Comparison of ENCODE assay signal across 21 cellular contexts in genomic region chr5:17907094-17907493, GRCh38.
A peak's percentile ranks its signal among the peaks of the same experiment; 100 is the strongest.
DNase-seq lines count a peak whose midpoint lies in the region; ATAC-seq and TF ChIP-seq lines count a peak whose summit lies in the region.
"Had no signal": no experiment of that assay in that cellular context is flagged by ENCODE, and none has a peak within 500 bp of the region (broad histone marks: within the 10 kb centered on the region; RNA-seq: fewer than 3 reads in every experiment).

No MANE protein-coding gene starts in this region.

- no peak overlapping the region for H4K91ac ChIP-seq in trophoblast cell (ENCODE audit: low read depth, low read length)

- H2AFZ ChIP-seq in trophoblast cell (ENCODE audit: insufficient read depth, low read length, poor library complexity) = no peak overlapping the region

- no peak overlapping the region for H3K27ac Mint-ChIP-seq in activated T-helper 2 cell treated with anti-CD3 and anti-CD28 coated beads, Interferon-gamma antibody, Interleukin-2, Interleukin-4, amounts not matched to agents 10 μg/mL and 5 μg/mL and 100 μg/mL, durations not matched to agents 14 hours and 24 hours and 36 hours
- H3K27ac Mint-ChIP-seq: activated CD4-positive, alpha-beta T cell treated with anti-CD3 and anti-CD28 coated beads for 36 hours; activated naive CD8-positive, alpha-beta T cell treated with anti-CD3 and anti-CD28 coated beads, Interleukin-2, amount 50 U/mL, for 24 hours; activated T-cell treated with anti-CD3 and anti-CD28 coated beads, Interleukin-2, amount 50 U/mL, for 24 hours; CD4-positive, alpha-beta T cell; memory B cell; type B pancreatic cell had no signal

- no CpG with 5 or more reads among the region's 2 CpGs for WGBS in trophoblast cell (ENCODE audit: extremely low coverage, insufficient coverage, insufficient read length)

- H3K4me2 ChIP-seq in trophoblast cell (ENCODE audit: low read length) = no peak overlapping the region

- intact Hi-C loops in activated T-helper 2 cell treated with anti-CD3 and anti-CD28 coated beads, Interferon-gamma antibody, Interleukin-2, Interleukin-4, amounts not matched to agents 10 μg/mL and 5 μg/mL and 100 μg/mL, durations not matched to agents 14 hours and 24 hours and 36 hours (cut with micrococcal nuclease) = no loop called here

- no peak overlapping the region for H3K18ac ChIP-seq in trophoblast cell (ENCODE audit: low read length)

- no peaks in the 10 kb centered on the region for H3K27me3 ChIP-seq in trophoblast cell (ENCODE audit: insufficient read depth, low read length)

- no peak for TF ChIP-seq CTCF in omental fat pad (IDR thresholded peaks at IDR 0.05)

- H3K23ac ChIP-seq in trophoblast cell (ENCODE audit: low read length) = no peak overlapping the region

- no peaks in the 10 kb centered on the region for H3K36me3 Mint-ChIP-seq in activated T-helper 2 cell treated with anti-CD3 and anti-CD28 coated beads, Interferon-gamma antibody, Interleukin-2, Interleukin-4, amounts not matched to agents 10 μg/mL and 5 μg/mL and 100 μg/mL, durations not matched to agents 14 hours and 24 hours and 36 hours (ENCODE audit: low read depth)
- H3K36me3 Mint-ChIP-seq: memory B cell, type B pancreatic cell had no signal

- no peaks in the 10 kb centered on the region for H3K4me1 Mint-ChIP-seq in activated T-helper 2 cell treated with anti-CD3 and anti-CD28 coated beads, Interferon-gamma antibody, Interleukin-2, Interleukin-4, amounts not matched to agents 10 μg/mL and 5 μg/mL and 100 μg/mL, durations not matched to agents 14 hours and 24 hours and 36 hours (ENCODE audit: low read depth)
- H3K4me1 Mint-ChIP-seq: activated CD4-positive, alpha-beta T cell treated with anti-CD3 and anti-CD28 coated beads for 36 hours; activated naive CD8-positive, alpha-beta T cell treated with anti-CD3 and anti-CD28 coated beads, Interleukin-2, amount 50 U/mL, for 24 hours; memory B cell had no signal

- ATAC-seq in GM19397 (IDR thresholded peaks at IDR 0.05; ENCODE audit: unreplicated experiment) = peak; percentile 60
- ATAC-seq in HG02642 (IDR thresholded peaks at IDR 0.05; ENCODE audit: poor library complexity, unreplicated experiment) = peak; percentile 65
- ATAC-seq in HG03460 (IDR thresholded peaks at IDR 0.05; ENCODE audit: unreplicated experiment) = peak; percentile 69
- ATAC-seq in omental fat pad (ENCODE audit: low FRiP score) = no peak
- no peak for ATAC-seq in GM19455 (IDR thresholded peaks at IDR 0.05; ENCODE audit: unreplicated experiment)
- ATAC-seq: activated CD4-positive, alpha-beta T cell treated with anti-CD3 and anti-CD28 coated beads for 36 hours; activated naive CD8-positive, alpha-beta T cell treated with anti-CD3 and anti-CD28 coated beads, Interleukin-2, amount 50 U/mL, for 24 hours; right cardiac atrium had no signal

- peaks cover 25% of the 10 kb centered on the region for H3K9me3 Mint-ChIP-seq in activated T-helper 2 cell treated with anti-CD3 and anti-CD28 coated beads, Interferon-gamma antibody, Interleukin-2, Interleukin-4, amounts not matched to agents 10 μg/mL and 5 μg/mL and 100 μg/mL, durations not matched to agents 14 hours and 24 hours and 36 hours

- no peaks in the 10 kb centered on the region for H3K36me3 ChIP-seq in trophoblast cell (ENCODE audit: control insufficient read depth in 1 of 2, insufficient read depth in 2 of 2, low read length in 2 of 2)

- H3K4me1 ChIP-seq in trophoblast cell (ENCODE audit: control insufficient read depth in 1 of 2, insufficient read depth in 2 of 2, low read length in 2 of 2) = no peaks in the 10 kb centered on the region

- no peak overlapping the region for H3K4ac ChIP-seq in trophoblast cell (ENCODE audit: low read depth, low read length)

- no peaks in the 10 kb centered on the region for H3K79me1 ChIP-seq in trophoblast cell (ENCODE audit: low read length)

- H3K27ac ChIP-seq in trophoblast cell (ENCODE audit: low read depth, low read length) = no peak overlapping the region

- H3K79me2 ChIP-seq in trophoblast cell (ENCODE audit: control insufficient read depth, insufficient read depth, low read length, poor library complexity) = no peaks in the 10 kb centered on the region

- no peak overlapping the region for H2BK12ac ChIP-seq in trophoblast cell (ENCODE audit: low read length)

- DNase-seq in trophoblast cell (no peak), omental fat pad (ENCODE audit: low spot score) (no peak)
- DNase-seq in activated T-helper 2 cell treated with anti-CD3 and anti-CD28 coated beads, Interferon-gamma antibody, Interleukin-2, Interleukin-4, amounts not matched to agents 10 μg/mL and 5 μg/mL and 100 μg/mL, durations not matched to agents 14 hours and 24 hours and 36 hours (ENCODE audit: low spot score) = no peak
- DNase-seq: activated CD4-positive, alpha-beta T cell treated with anti-CD3 and anti-CD28 coated beads for 36 hours; activated naive CD8-positive, alpha-beta T cell treated with anti-CD3 and anti-CD28 coated beads, Interleukin-2, amount 50 U/mL, for 24 hours; activated T-cell treated with anti-CD3 and anti-CD28 coated beads, Interleukin-2, amount 50 U/mL, for 24 hours; CD4-positive, alpha-beta T cell; cerebellar nuclear complex; EL; NCI-H2107; NCI-H748 treated with DMSO at 0.1 percent for 48 hours; right cardiac atrium; RPMI8226; stimulated activated CD4-positive, alpha-beta T cell treated with anti-CD3 and anti-CD28 coated beads, Interleukin-1b, Interleukin-23, amount 100 ng/mL, for 48 hours; T-helper 2 cell had no signal

- H3K4me3 Mint-ChIP-seq in activated T-helper 2 cell treated with anti-CD3 and anti-CD28 coated beads, Interferon-gamma antibody, Interleukin-2, Interleukin-4, amounts not matched to agents 10 μg/mL and 5 μg/mL and 100 μg/mL, durations not matched to agents 14 hours and 24 hours and 36 hours (ENCODE audit: low read depth) = no peak overlapping the region
- H3K4me3 Mint-ChIP-seq: activated CD4-positive, alpha-beta T cell treated with anti-CD3 and anti-CD28 coated beads for 36 hours; activated naive CD8-positive, alpha-beta T cell treated with anti-CD3 and anti-CD28 coated beads, Interleukin-2, amount 50 U/mL, for 24 hours; activated T-cell treated with anti-CD3 and anti-CD28 coated beads, Interleukin-2, amount 50 U/mL, for 24 hours; CD4-positive, alpha-beta T cell; memory B cell; type B pancreatic cell had no signal

- no peaks in the 10 kb centered on the region for H3K27me3 Mint-ChIP-seq in activated T-helper 2 cell treated with anti-CD3 and anti-CD28 coated beads, Interferon-gamma antibody, Interleukin-2, Interleukin-4, amounts not matched to agents 10 μg/mL and 5 μg/mL and 100 μg/mL, durations not matched to agents 14 hours and 24 hours and 36 hours (ENCODE audit: low read depth)
- H3K27me3 Mint-ChIP-seq: activated CD4-positive, alpha-beta T cell treated with anti-CD3 and anti-CD28 coated beads for 36 hours; activated naive CD8-positive, alpha-beta T cell treated with anti-CD3 and anti-CD28 coated beads, Interleukin-2, amount 50 U/mL, for 24 hours; activated T-cell treated with anti-CD3 and anti-CD28 coated beads, Interleukin-2, amount 50 U/mL, for 24 hours; CD4-positive, alpha-beta T cell; type B pancreatic cell had no signal

- no peak overlapping the region for H2BK5ac ChIP-seq in trophoblast cell (ENCODE audit: low read depth, low read length, poor library complexity)

- peak overlapping the region; percentile 20 for H3K9ac ChIP-seq in trophoblast cell (ENCODE audit: low read length)

- H3K4me3 ChIP-seq in trophoblast cell (ENCODE audit: low read depth, low read length) = no peak overlapping the region

- H2AK5ac ChIP-seq in trophoblast cell (ENCODE audit: low read length) = no peak overlapping the region

- no peak overlapping the region for H2BK120ac ChIP-seq in trophoblast cell (ENCODE audit: insufficient read depth, low read length, poor library complexity)

- H3K14ac ChIP-seq in trophoblast cell (ENCODE audit: low read length) = no peak overlapping the region

- no peak overlapping the region for H4K12ac ChIP-seq in trophoblast cell (ENCODE audit: low read depth, low read length)

- H3K9me3 ChIP-seq in trophoblast cell (ENCODE audit: insufficient read depth, low read depth, low read length) = no peaks in the 10 kb centered on the region

- H4K8ac ChIP-seq in trophoblast cell (ENCODE audit: low read depth, low read length) = no peak overlapping the region

Comparison
In these comparisons a context has a peak if more than half of its experiments do, and no peak if none do; other contexts are left out.
1. ATAC-seq: peak in GM19397 (single experiment), HG02642 (single experiment) and HG03460 (single experiment); none in omental fat pad (single experiment) and GM19455 (single experiment).